ENCODE assay signal across 1 cellular context in genomic region chr19:38389101-38389925, GRCh38.
TF ChIP-seq lines count a peak whose summit lies in the region.

No MANE protein-coding gene starts in this region.

TF ChIP-seq in HEK293, 187 proteins besides CTCF, POLR2A, EP300 and RAD21 (continued from another document):
- TF ChIP-seq, protein P1, sequence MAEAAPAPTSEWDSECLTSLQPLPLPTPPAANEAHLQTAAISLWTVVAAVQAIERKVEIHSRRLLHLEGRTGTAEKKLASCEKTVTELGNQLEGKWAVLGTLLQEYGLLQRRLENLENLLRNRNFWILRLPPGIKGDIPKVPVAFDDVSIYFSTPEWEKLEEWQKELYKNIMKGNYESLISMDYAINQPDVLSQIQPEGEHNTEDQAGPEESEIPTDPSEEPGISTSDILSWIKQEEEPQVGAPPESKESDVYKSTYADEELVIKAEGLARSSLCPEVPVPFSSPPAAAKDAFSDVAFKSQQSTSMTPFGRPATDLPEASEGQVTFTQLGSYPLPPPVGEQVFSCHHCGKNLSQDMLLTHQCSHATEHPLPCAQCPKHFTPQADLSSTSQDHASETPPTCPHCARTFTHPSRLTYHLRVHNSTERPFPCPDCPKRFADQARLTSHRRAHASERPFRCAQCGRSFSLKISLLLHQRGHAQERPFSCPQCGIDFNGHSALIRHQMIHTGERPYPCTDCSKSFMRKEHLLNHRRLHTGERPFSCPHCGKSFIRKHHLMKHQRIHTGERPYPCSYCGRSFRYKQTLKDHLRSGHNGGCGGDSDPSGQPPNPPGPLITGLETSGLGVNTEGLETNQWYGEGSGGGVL (tag by site-specific recombination; IDR thresholded peaks at IDR 0.05), result peak; percentile 39; the same call in 1 of the 2 replicates
- TF ChIP-seq ZBTB48 (tag by site-specific recombination; IDR thresholded peaks at IDR 0.05) (peak; percentile 59; the same call in 1 of the 2 replicates), SP2 (tag by site-specific recombination; IDR thresholded peaks at IDR 0.05) (peak; percentile 21; the same call in 1 of the 2 replicates)
